1 cellular context compared by ENCODE assay signal in genomic region chr10:72263613-72264241, GRCh38.
TF ChIP-seq lines count a peak whose summit lies in the region.

No MANE protein-coding gene starts in this region.

TF ChIP-seq in H1, 55 proteins besides CTCF, POLR2A, EP300 and RAD21 (continued from another document):
- no peak for TF ChIP-seq ZNF274 (IDR thresholded peaks at IDR 0.05; ENCODE audit: borderline replicate concordance, extremely low read depth, low read length)
